In genomic region chr19:7852851-7853759, GRCh38 we compare ENCODE assay signal across 8 cellular contexts. TPM values are rescaled to one million over a fixed set of nuclear protein-coding genes. Genes with fewer than 3 reads are reported as not detected.
DNase-seq lines count a peak whose midpoint lies in the region; ATAC-seq and TF ChIP-seq lines count a peak whose summit lies in the region.

No MANE protein-coding gene starts in this region.

- peak; percentile 49 to 72 (median 63) for DNase-seq in CD8-positive, alpha-beta memory T cell
- peak; percentile 87 for DNase-seq in HT-29 (ENCODE audit: low spot score)
- no peak for DNase-seq in NT2/D1 (ENCODE audit: low read depth, low spot score)
- peak; percentile 64 for DNase-seq in activated T-cell treated with anti-CD3 and anti-CD28 coated beads for 24 hours (ENCODE audit: low read depth)
- no peak for DNase-seq in epithelial cell of proximal tubule (ENCODE audit: low read depth)
- DNase-seq in naive thymus-derived CD4-positive, alpha-beta T cell = peak; percentile 38 to 76 (median 51)
- DNase-seq in stomach = peak; percentile 87

- H3K4me3 Mint-ChIP-seq in CD8-positive, alpha-beta memory T cell = no peak overlapping the region
- peak overlapping the region in 1 of 10 donors; percentile 33 for H3K4me3 Mint-ChIP-seq in naive thymus-derived CD4-positive, alpha-beta T cell

- CTCF ChIA-PET in CD8-positive, alpha-beta memory T cell (lab: Charles Lee) = interaction anchor here (0.7 to 3.2 kb wide), 11 partner anchors 8 to 402 kb away, joined by 3 to 19 read pairs (median 4); partner anchors contain the start of gene PRR36
- CTCF ChIA-PET in naive thymus-derived CD4-positive, alpha-beta T cell (lab: Charles Lee) = interaction anchor here (0.6 to 2.8 kb wide), 8 partner anchors 9 to 345 kb away, joined by 3 to 13 read pairs (median 3); no protein-coding TSS in a partner anchor

- intact Hi-C loops in naive thymus-derived CD4-positive, alpha-beta T cell (cut with micrococcal nuclease) = loop anchor here (1.0 kb wide), 5 partner anchors 16 to 149 kb away; partner anchors contain the start of genes MAP2K7 (in 1 of the 2) and TIMM44 (in 1 of the 2)
- intact Hi-C loops in stomach (cut with DNase I; ENCODE audit: low total_unique reads) = loop anchor here (10.0 kb wide), 1 partner anchor 72 kb away; the partner anchor contains the start of genes CTXN1 and SNAPC2

- no peaks in the 10 kb centered on the region for H3K9me3 ChIP-seq in CD8-positive, alpha-beta memory T cell (ENCODE audit: low read length)
- H3K9me3 ChIP-seq in NT2/D1 (ENCODE audit: insufficient read depth, low read length) (no peaks in the 10 kb centered on the region), stomach (no peaks in the 10 kb centered on the region)
- no peaks in the 10 kb centered on the region for H3K9me3 ChIP-seq in naive thymus-derived CD4-positive, alpha-beta T cell (ENCODE audit: control insufficient read depth in 2 of 3, low read length in 3 of 3)

- H3K4me1 Mint-ChIP-seq in CD8-positive, alpha-beta memory T cell = peaks cover 0 to 7% (median 0%) of the 10 kb centered on the region in 3 donors
- peaks cover 0 to 8% (median 5%) of the 10 kb centered on the region in 7 donors for H3K4me1 Mint-ChIP-seq in naive thymus-derived CD4-positive, alpha-beta T cell

- TF ChIP-seq CTCF in epithelial cell of proximal tubule (conservative IDR thresholded peaks at IDR 0.05; ENCODE audit: low read depth, low read length) (peak; percentile 78), stomach (IDR thresholded peaks at IDR 0.05) (peak in 5 of 7 experiments; percentile 68 to 91 (median 77))

- H3K4me3 ChIP-seq in CD8-positive, alpha-beta memory T cell (ENCODE audit: low read length) = no peak overlapping the region
- H3K4me3 ChIP-seq in NT2/D1 (ENCODE audit: insufficient read length, low read depth) = no peak overlapping the region
- H3K4me3 ChIP-seq in epithelial cell of proximal tubule (ENCODE audit: low read depth, low read length) = peak overlapping the region; percentile 1
- H3K4me3 ChIP-seq in naive thymus-derived CD4-positive, alpha-beta T cell (ENCODE audit: low read length) = no peak overlapping the region
- H3K4me3 ChIP-seq in stomach = no peak overlapping the region

- H3K4me1 ChIP-seq in CD8-positive, alpha-beta memory T cell (ENCODE audit: insufficient read depth, low read length) = peaks cover 9% of the 10 kb centered on the region
- H3K4me1 ChIP-seq in NT2/D1 (ENCODE audit: insufficient read depth, insufficient read length) = peaks cover 29% of the 10 kb centered on the region
- H3K4me1 ChIP-seq in naive thymus-derived CD4-positive, alpha-beta T cell (ENCODE audit: control insufficient read depth in 2 of 2, insufficient read depth in 2 of 2, low read length in 2 of 2) = peaks cover 3 to 7% of the 10 kb centered on the region in 2 donors
- peaks cover 0 to 18% (median 10%) of the 10 kb centered on the region in 4 donors for H3K4me1 ChIP-seq in stomach

- peak; percentile 87 for ATAC-seq in naive thymus-derived CD4-positive, alpha-beta T cell
- no peak for ATAC-seq in HG02938 (IDR thresholded peaks at IDR 0.05; ENCODE audit: unreplicated experiment)

- TF ChIP-seq EP300 in stomach (IDR thresholded peaks at IDR 0.05) = no peak

- no peaks in the 10 kb centered on the region for H3K36me3 ChIP-seq in CD8-positive, alpha-beta memory T cell (ENCODE audit: insufficient read depth, low read length)
- H3K36me3 ChIP-seq in NT2/D1 (ENCODE audit: insufficient read depth, insufficient read length, low read length) = no peaks in the 10 kb centered on the region
- no peaks in the 10 kb centered on the region for H3K36me3 ChIP-seq in naive thymus-derived CD4-positive, alpha-beta T cell (ENCODE audit: control insufficient read depth in 2 of 3, insufficient read depth in 3 of 3, low read length in 3 of 3)
- H3K36me3 ChIP-seq in stomach = peaks cover 0 to 24% (median 12%) of the 10 kb centered on the region in 4 donors

- no peaks in the 10 kb centered on the region for H3K27me3 ChIP-seq in CD8-positive, alpha-beta memory T cell (ENCODE audit: insufficient read depth, low read length, poor library complexity, severe bottlenecking)
- H3K27me3 ChIP-seq in NT2/D1 (ENCODE audit: insufficient read depth, insufficient read length) (peaks cover 12% of the 10 kb centered on the region), stomach (peaks cover 0 to 27% (median 0%) of the 10 kb centered on the region in 3 donors)
- no peaks in the 10 kb centered on the region for H3K27me3 ChIP-seq in naive thymus-derived CD4-positive, alpha-beta T cell (ENCODE audit: control insufficient read depth in 2 of 2, insufficient read depth in 2 of 2, low read length in 2 of 2)

- no peaks in the 10 kb centered on the region for H3K9me3 Mint-ChIP-seq in CD8-positive, alpha-beta memory T cell
- H3K9me3 Mint-ChIP-seq in naive thymus-derived CD4-positive, alpha-beta T cell = peaks cover 0 to 1% (median 0%) of the 10 kb centered on the region in 11 donors

- no peak for TF ChIP-seq POLR2A in stomach (IDR thresholded peaks at IDR 0.05)

- peak overlapping the region; percentile 32 for H3K9ac ChIP-seq in NT2/D1 (ENCODE audit: insufficient read length, low read depth)

- no peak overlapping the region for H3K27ac ChIP-seq in CD8-positive, alpha-beta memory T cell (ENCODE audit: low read depth, low read length)
- H3K27ac ChIP-seq in naive thymus-derived CD4-positive, alpha-beta T cell (ENCODE audit: low read depth, low read length) = no peak overlapping the region
- no peak overlapping the region for H3K27ac ChIP-seq in stomach

- H3K27ac Mint-ChIP-seq in CD8-positive, alpha-beta memory T cell = no peak overlapping the region
- peak overlapping the region in 1 of 9 donors; percentile 52 for H3K27ac Mint-ChIP-seq in naive thymus-derived CD4-positive, alpha-beta T cell

- POLR2A ChIA-PET in CD8-positive, alpha-beta memory T cell (lab: Charles Lee) = no interaction called here
- POLR2A ChIA-PET in naive thymus-derived CD4-positive, alpha-beta T cell (lab: Charles Lee) = interaction anchor here (0.7 to 0.9 kb wide), 2 partner anchors 16 to 69 kb away, joined by 3 read pairs; no protein-coding TSS in a partner anchor

- 25 to 26% (median 25%) methylated on average over 33 to 45 of the region's 45 CpGs for WGBS in stomach, 5 donors

- peaks cover 3 to 16% of the 10 kb centered on the region in 2 donors for H3K27me3 Mint-ChIP-seq in CD8-positive, alpha-beta memory T cell
- H3K27me3 Mint-ChIP-seq in naive thymus-derived CD4-positive, alpha-beta T cell = no peaks in the 10 kb centered on the region

- no peaks in the 10 kb centered on the region for H3K36me3 Mint-ChIP-seq in CD8-positive, alpha-beta memory T cell
- no peaks in the 10 kb centered on the region for H3K36me3 Mint-ChIP-seq in naive thymus-derived CD4-positive, alpha-beta T cell

RNA-seq across cellular contexts. Expression of gene PRR36, which starts 21.1 kb away (rescaled TPM):
- not detected for total RNA-seq in CD8-positive, alpha-beta memory T cell
- polyA plus RNA-seq in CD8-positive, alpha-beta memory T cell = not detected
- 0.31 and 1.6 TPM in 2 replicates for total RNA-seq in HT-29 (2014; rRNA removed; shearing (Covaris generic))
- total RNA-seq in epithelial cell of proximal tubule = 0.72 and 0.81 TPM in 2 replicates
- 1 to 10 TPM in 1 of 5 experiments, under 1 TPM in 3, not detected in 1; 0.08 to 1.2 (median 0.16) TPM for total RNA-seq in naive thymus-derived CD4-positive, alpha-beta T cell
- polyA plus RNA-seq in naive thymus-derived CD4-positive, alpha-beta T cell = under 1 TPM; 0.08 to 0.12 TPM
- under 1 TPM in 1 of 5 donors, not detected in 4; 0.18 TPM for total RNA-seq in stomach
- polyA plus RNA-seq in stomach = under 1 TPM; 0.45 to 0.61 (median 0.50) TPM

RNA-seq across cellular contexts. Expression of gene EVI5L, which starts 23.1 kb away (rescaled TPM):
- total RNA-seq in CD8-positive, alpha-beta memory T cell = 1 to 10 TPM; 6.7 to 7.4 TPM
- polyA plus RNA-seq in CD8-positive, alpha-beta memory T cell = 2.9 TPM
- 4.0 and 4.4 TPM in 2 replicates for total RNA-seq in HT-29 (2014; rRNA removed; shearing (Covaris generic))
- total RNA-seq in epithelial cell of proximal tubule = 6.1 and 9.3 TPM in 2 replicates
- 10 to 100 TPM in 3 of 5 experiments, 1 to 10 TPM in 2; 7.4 to 12.2 (median 11.4) TPM for total RNA-seq in naive thymus-derived CD4-positive, alpha-beta T cell
- polyA plus RNA-seq in naive thymus-derived CD4-positive, alpha-beta T cell = 1 to 10 TPM; 2.5 to 3.8 TPM
- 10 to 100 TPM in 2 of 5 donors, 1 to 10 TPM in 3; 4.9 to 31.6 (median 9.3) TPM for total RNA-seq in stomach
- 1 to 10 TPM; 5.1 to 8.2 (median 7.8) TPM for polyA plus RNA-seq in stomach

RNA-seq across cellular contexts. Expression of gene LRRC8E, which starts 35.2 kb away (rescaled TPM):
- total RNA-seq in CD8-positive, alpha-beta memory T cell = not detected
- not detected for polyA plus RNA-seq in CD8-positive, alpha-beta memory T cell
- 16.6 and 19.8 TPM in 2 replicates for total RNA-seq in HT-29 (2014; rRNA removed; shearing (Covaris generic))
- total RNA-seq in epithelial cell of proximal tubule = 11.9 and 18.9 TPM in 2 replicates
- total RNA-seq in naive thymus-derived CD4-positive, alpha-beta T cell = under 1 TPM in 1 of 5 experiments, not detected in 4; 0.24 TPM
- polyA plus RNA-seq in naive thymus-derived CD4-positive, alpha-beta T cell = under 1 TPM in 1 of 2 donors, not detected in 1; 0.53 TPM
- total RNA-seq in stomach = 10 to 100 TPM in 1 of 5 donors, 1 to 10 TPM in 2, under 1 TPM in 1, not detected in 1; 0.58 to 12.5 (median 2.5) TPM
- polyA plus RNA-seq in stomach = 1 to 10 TPM in 2 of 3 donors, under 1 TPM in 1; 0.93 to 2.1 (median 1.7) TPM

RNA-seq across cellular contexts. Expression of gene MAP2K7, which starts 50.6 kb away (rescaled TPM):
- 10 to 100 TPM; 35.9 to 38.3 TPM for total RNA-seq in CD8-positive, alpha-beta memory T cell
- 2.0 TPM for polyA plus RNA-seq in CD8-positive, alpha-beta memory T cell
- 28.8 and 30.8 TPM in 2 replicates for total RNA-seq in HT-29 (2014; rRNA removed; shearing (Covaris generic))
- total RNA-seq in epithelial cell of proximal tubule = 7.6 and 14.6 TPM in 2 replicates
- total RNA-seq in naive thymus-derived CD4-positive, alpha-beta T cell = 100 to 1,000 TPM in 1 of 5 experiments, 10 to 100 TPM in 4; 48.7 to 109 (median 66.5) TPM
- 1 to 10 TPM; 1.8 to 2.0 TPM for polyA plus RNA-seq in naive thymus-derived CD4-positive, alpha-beta T cell
- 10 to 100 TPM in 4 of 5 donors, 1 to 10 TPM in 1; 4.1 to 52.2 (median 11.0) TPM for total RNA-seq in stomach
- polyA plus RNA-seq in stomach = 10 to 100 TPM; 13.5 to 27.5 (median 15.9) TPM

Comparison
In these comparisons a context has a peak if more than half of its experiments do, and no peak if none do; other contexts are left out.
1. DNase-seq: peak in CD8-positive, alpha-beta memory T cell (5 of 5), HT-29 (single experiment), activated T-cell treated with anti-CD3 and anti-CD28 coated beads for 24 hours (single experiment), naive thymus-derived CD4-positive, alpha-beta T cell (9 of 9) and stomach (single experiment); none in NT2/D1 (single experiment) and epithelial cell of proximal tubule (single experiment).